Comparison of ENCODE assay signal across 10 cellular contexts in the genomic region with DNA sequence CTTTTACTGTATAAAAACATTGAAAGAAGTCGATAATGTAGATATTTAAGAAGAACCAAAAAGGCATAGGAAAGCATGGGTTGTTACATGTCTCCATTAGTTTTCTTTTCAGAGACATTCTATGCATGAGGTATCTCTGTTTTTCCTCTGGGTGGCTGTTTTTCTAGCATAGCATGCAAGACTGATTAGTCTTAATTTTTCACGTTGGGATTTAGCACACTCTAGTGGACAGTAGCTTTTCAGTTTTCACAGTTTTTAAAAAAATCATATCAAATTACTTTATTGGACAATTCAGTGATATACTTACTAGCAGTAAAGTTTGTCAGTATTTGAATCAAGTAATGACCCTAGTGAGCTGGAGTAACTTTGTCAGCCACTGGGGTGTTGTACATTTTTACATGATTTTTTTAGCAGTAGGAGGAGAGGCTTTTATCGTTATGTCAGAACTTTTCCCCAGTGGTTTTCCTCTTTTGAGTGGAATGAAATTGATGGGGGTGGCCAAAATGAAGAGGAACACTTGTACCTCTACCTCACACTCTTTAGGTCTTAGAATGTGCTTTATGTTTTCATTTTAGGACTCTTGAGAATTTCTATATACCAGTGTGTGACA. TPM values are rescaled to one million over a fixed set of nuclear protein-coding genes. Genes with fewer than 3 reads are reported as not detected.
DNase-seq lines count a peak whose midpoint lies in the region; ATAC-seq and TF ChIP-seq lines count a peak whose summit lies in the region.
"Had no signal": no experiment of that assay in that cellular context is flagged by ENCODE, and none has a peak within 500 bp of the region (broad histone marks: within the 10 kb centered on the region; RNA-seq: fewer than 3 reads in every experiment).

No MANE protein-coding gene starts in this region.

- no peak overlapping the region for H3K4ac ChIP-seq in IMR-90 (ENCODE audit: low read depth, low read length)

- intact Hi-C loops in IMR-90 (cut with micrococcal nuclease), result loop anchor here (1.0 to 5.0 kb wide), 2 partner anchors 232 to 316 kb away; a partner anchor contains a TSS

- H3K9me1 ChIP-seq in IMR-90 (ENCODE audit: insufficient read depth, low read length), result no peaks in the 10 kb centered on the region

- H2AK5ac ChIP-seq in IMR-90 (ENCODE audit: low read depth, low read length), result no peak overlapping the region

- no peak overlapping the region for H4K5ac ChIP-seq in IMR-90 (ENCODE audit: low read depth, low read length)

- no peaks in the 10 kb centered on the region; the same call in 1 of the 2 replicates for H4K20me1 ChIP-seq in IMR-90 (ENCODE audit: insufficient read depth, low read length)
- no peaks in the 10 kb centered on the region for H4K20me1 ChIP-seq in neural progenitor cell (ENCODE audit: low read depth)

- H3K79me2 ChIP-seq in neural progenitor cell (ENCODE audit: low read depth), result no peaks in the 10 kb centered on the region

- no peaks in the 10 kb centered on the region for H3K79me1 ChIP-seq in IMR-90 (ENCODE audit: low read depth in 1 of 2, low read length in 2 of 2)

- H2AFZ ChIP-seq in IMR-90 (replicated peaks; ENCODE audit: low read length, poor library complexity) (no peak overlapping the region), neural progenitor cell (replicated peaks) (no peak overlapping the region)

- H3K9ac ChIP-seq in IMR-90 (ENCODE audit: low read depth, low read length) (no peak overlapping the region), neural progenitor cell (no peak overlapping the region)

- H2BK20ac ChIP-seq in IMR-90 (ENCODE audit: low read depth, low read length), result no peak overlapping the region

- H2AK9ac ChIP-seq in IMR-90 (replicated peaks; ENCODE audit: low read depth, low read length, poor library complexity), result no peak overlapping the region

- H3K27me3 Mint-ChIP-seq in neural progenitor cell (ENCODE audit: insufficient read depth, low read depth), result no peaks in the 10 kb centered on the region

- H3K4me2 ChIP-seq in IMR-90 (ENCODE audit: low read depth, low read length), result no peak overlapping the region
- H3K4me2 ChIP-seq in neural progenitor cell, result no peak overlapping the region

- WGBS in IMR-90 (ENCODE audit: extremely low coverage in 2 of 2, insufficient read length in 1 of 2), 2 experiments, result no CpG with 5 or more reads among the region's 3 CpGs

- DNase-seq in DMS114 treated with DMSO at 0.1 percent for 48 hours (lab: John Stamatoyannopoulos, UW; ENCODE audit: unreplicated experiment) (peak; percentile 72), IMR-90 (peak; percentile 69), Peyer's patch (no peak), epithelial cell of proximal tubule (ENCODE audit: low read depth) (peak; percentile 13), neural progenitor cell (ENCODE audit: low spot score) (no peak)
- no peak for DNase-seq in activated naive CD4-positive, alpha-beta T cell (lab: John Stamatoyannopoulos, UW)

- no peak overlapping the region for H2BK5ac ChIP-seq in IMR-90 (ENCODE audit: low read depth, low read length, poor library complexity, severe bottlenecking)

- no peaks in the 10 kb centered on the region for H3K4me1 Mint-ChIP-seq in neural progenitor cell

- no peak overlapping the region for H4K91ac ChIP-seq in IMR-90 (ENCODE audit: insufficient read depth, low read depth, low read length)

- H3K27ac Mint-ChIP-seq in neural progenitor cell, result no peak overlapping the region

- H3K36me3 Mint-ChIP-seq in neural progenitor cell, result no peaks in the 10 kb centered on the region

- CTCF ChIA-PET in IMR-90 (lab: Yijun Ruan, JAX), result interaction anchor here (0.6 to 1.5 kb wide), 4 partner anchors 8 to 1712 kb away, joined by 3 to 5 read pairs (median 4); no protein-coding TSS in a partner anchor

- H3K23ac ChIP-seq in IMR-90 (ENCODE audit: low read depth, low read length), result no peak overlapping the region

- no peak overlapping the region for H3K14ac ChIP-seq in IMR-90 (replicated peaks; ENCODE audit: low read depth, low read length)

- TF ChIP-seq POLR2A in IMR-90 (IDR thresholded peaks at IDR 0.05; ENCODE audit: low read depth, low read length) (no peak), Peyer's patch (IDR thresholded peaks at IDR 0.05) (no peak)

- H3F3A ChIP-seq in neural progenitor cell (ENCODE audit: low read depth), result no peaks in the 10 kb centered on the region

- H2BK120ac ChIP-seq in IMR-90 (ENCODE audit: low read depth, low read length), result no peak overlapping the region

- POLR2A ChIA-PET in IMR-90 (lab: Charles Lee; ENCODE audit: unreplicated experiment), result no interaction called here

- dilution Hi-C loops in IMR-90 (cut with HindIII; ENCODE audit: low sequenced_read_pairs, unreplicated experiment), result no loop called here

- TF ChIP-seq CTCF in IMR-90 (conservative IDR thresholded peaks at IDR 0.05; ENCODE audit: low read depth, low read length) (peak; percentile 76), Peyer's patch (IDR thresholded peaks at IDR 0.05) (peak in 5 of 6 experiments; percentile 36 to 70 (median 67)), epithelial cell of proximal tubule (conservative IDR thresholded peaks at IDR 0.05; ENCODE audit: low read depth, low read length) (peak; percentile 66), neural progenitor cell (IDR thresholded peaks at IDR 0.05) (peak; percentile 53)

- ATAC-seq in IMR-90 (ENCODE audit: low read depth), result peak; percentile 96
- ATAC-seq in HG03039 (IDR thresholded peaks at IDR 0.05; ENCODE audit: unreplicated experiment), result no peak
- ATAC-seq in GM19023 (IDR thresholded peaks at IDR 0.05; ENCODE audit: unreplicated experiment), result no peak

- H3K27ac ChIP-seq in IMR-90 (ENCODE audit: insufficient read depth, low read length) (no peak overlapping the region), Peyer's patch (no peak overlapping the region), neural progenitor cell (no peak overlapping the region)
- H3K27ac ChIP-seq: SJCRH30, skin epidermis had no signal

- H2BK15ac ChIP-seq in IMR-90 (ENCODE audit: low read depth, low read length), result no peak overlapping the region

- no peaks in the 10 kb centered on the region for H3K9me3 Mint-ChIP-seq in neural progenitor cell

- H3K56ac ChIP-seq in IMR-90 (ENCODE audit: extremely low read depth, insufficient read depth, low read length), result no peak overlapping the region

- no peak overlapping the region for H3K4me3 ChIP-seq in IMR-90 (ENCODE audit: insufficient read depth, low read depth, low read length)
- no peak overlapping the region for H3K4me3 ChIP-seq in Peyer's patch
- no peak overlapping the region for H3K4me3 ChIP-seq in epithelial cell of proximal tubule (ENCODE audit: low read depth, low read length)
- H3K4me3 ChIP-seq in neural progenitor cell, result no peak overlapping the region
- H3K4me3 ChIP-seq: SJCRH30, skin epidermis had no signal

- TF ChIP-seq RAD21 in IMR-90 (IDR thresholded peaks at IDR 0.05; ENCODE audit: low read length), result peak; percentile 70

- H3K27me3 ChIP-seq in IMR-90 (ENCODE audit: control insufficient read depth, insufficient read depth, low read length), result no peaks in the 10 kb centered on the region
- no peaks in the 10 kb centered on the region for H3K27me3 ChIP-seq in Peyer's patch
- H3K27me3 ChIP-seq in neural progenitor cell, result no peaks in the 10 kb centered on the region
- H3K27me3 ChIP-seq: SJCRH30 had no signal

- BruUV-seq in IMR-90 (replicated peaks; lab: Mats Ljungman, UMichigan), result no TSS peak

- H3K4me1 ChIP-seq in IMR-90 (ENCODE audit: control insufficient read depth, insufficient read depth, low read length) (no peaks in the 10 kb centered on the region), Peyer's patch (no peaks in the 10 kb centered on the region), neural progenitor cell (no peaks in the 10 kb centered on the region)
- H3K4me1 ChIP-seq: SJCRH30 had no signal

- no peak overlapping the region for H4K8ac ChIP-seq in IMR-90 (ENCODE audit: low read depth in 2 of 2, low read length in 2 of 2)

- H3K4me3 Mint-ChIP-seq in neural progenitor cell, result no peak overlapping the region

- in situ Hi-C loops in IMR-90 (cut with MboI; ENCODE audit: low sequenced_read_pairs), result no loop called here

- no peak overlapping the region for H3K18ac ChIP-seq in IMR-90 (ENCODE audit: low read depth, low read length)

- peaks cover 3% of the 10 kb centered on the region; the same call in 1 of the 2 replicates for H3K36me3 ChIP-seq in IMR-90 (ENCODE audit: control insufficient read depth, insufficient read depth, low read length)
- peaks cover 0 to 8% (median 0%) of the 10 kb centered on the region in 3 donors for H3K36me3 ChIP-seq in Peyer's patch
- H3K36me3 ChIP-seq in neural progenitor cell, result no peaks in the 10 kb centered on the region
- H3K36me3 ChIP-seq: SJCRH30 had no signal

- H3K9me3 ChIP-seq in IMR-90 (ENCODE audit: control insufficient read depth, insufficient read depth, low read length) (no peaks in the 10 kb centered on the region), Peyer's patch (no peaks in the 10 kb centered on the region), neural progenitor cell (ENCODE audit: low read depth) (no peaks in the 10 kb centered on the region)
- H3K9me3 ChIP-seq: SJCRH30 had no signal

TF ChIP-seq in IMR-90, 13 proteins besides CTCF, POLR2A, EP300 and RAD21:
- TF ChIP-seq NFE2L2 (IDR thresholded peaks at IDR 0.05; ENCODE audit: low read depth, low read length), result no peak
- peak; percentile 23; the same call in 1 of the 2 replicates for TF ChIP-seq MAFK (IDR thresholded peaks at IDR 0.05; ENCODE audit: low read depth, low read length)
- peak; percentile 58 for TF ChIP-seq SMC3 (IDR thresholded peaks at IDR 0.05; ENCODE audit: low read depth, low read length)
TF ChIP-seq in IMR-90: peak in this region for 2.

RNA-seq across cellular contexts. Expression of a gene that starts 57.2 kb away (rescaled TPM):
- 36.0 and 38.6 TPM in 2 replicates for total RNA-seq in IMR-90 (2012; rRNA removed)
- polyA plus RNA-seq in IMR-90 (2012; rRNA removed), result 14.0 and 17.5 TPM in 2 replicates
- 4.6 and 6.6 TPM in 2 replicates for polyA plus RNA-seq in IMR-90 (2012; cell fraction: cytosol; rRNA removed)
- polyA plus RNA-seq in IMR-90 (2012; cell fraction: nucleus; rRNA removed; ENCODE audit: low replicate concordance), result 2.1 and 18.0 TPM in 2 replicates
- 10 to 100 TPM in 3 of 4 donors, 1 to 10 TPM in 1; 9.9 to 21.7 (median 16.5) TPM for total RNA-seq in Peyer's patch
- total RNA-seq in epithelial cell of proximal tubule, result 29.7 and 35.1 TPM in 2 replicates
- total RNA-seq in neural progenitor cell (ENCODE audit: low replicate concordance), result 25.8 and 26.4 TPM in 2 replicates

Comparison
In these comparisons a context has a peak if more than half of its experiments do, and no peak if none do; other contexts are left out.
1. DNase-seq: peak in DMS114 treated with DMSO at 0.1 percent for 48 hours (single experiment), IMR-90 (single experiment) and epithelial cell of proximal tubule (single experiment); none in Peyer's patch (0 of 3), neural progenitor cell (single experiment) and activated naive CD4-positive, alpha-beta T cell (0 of 4).
2. Peak in every context shown above with its lines, with median percentiles within 50 percentile points of each other: CTCF ChIP-seq.